In genomic region chr9:110256392-110257096, GRCh38 we compare ENCODE assay signal across 1 cellular context.
TF ChIP-seq lines count a peak whose summit lies in the region.

Gene TXN, minus strand, starts transcription at chr9:110256507. Its CDS starts 72 bp downstream, at chr9:110256435.

TF ChIP-seq in HepG2, 621 proteins besides CTCF, POLR2A, EP300 and RAD21 (continued from another document and continues in another):
- TF ChIP-seq, protein P1, sequence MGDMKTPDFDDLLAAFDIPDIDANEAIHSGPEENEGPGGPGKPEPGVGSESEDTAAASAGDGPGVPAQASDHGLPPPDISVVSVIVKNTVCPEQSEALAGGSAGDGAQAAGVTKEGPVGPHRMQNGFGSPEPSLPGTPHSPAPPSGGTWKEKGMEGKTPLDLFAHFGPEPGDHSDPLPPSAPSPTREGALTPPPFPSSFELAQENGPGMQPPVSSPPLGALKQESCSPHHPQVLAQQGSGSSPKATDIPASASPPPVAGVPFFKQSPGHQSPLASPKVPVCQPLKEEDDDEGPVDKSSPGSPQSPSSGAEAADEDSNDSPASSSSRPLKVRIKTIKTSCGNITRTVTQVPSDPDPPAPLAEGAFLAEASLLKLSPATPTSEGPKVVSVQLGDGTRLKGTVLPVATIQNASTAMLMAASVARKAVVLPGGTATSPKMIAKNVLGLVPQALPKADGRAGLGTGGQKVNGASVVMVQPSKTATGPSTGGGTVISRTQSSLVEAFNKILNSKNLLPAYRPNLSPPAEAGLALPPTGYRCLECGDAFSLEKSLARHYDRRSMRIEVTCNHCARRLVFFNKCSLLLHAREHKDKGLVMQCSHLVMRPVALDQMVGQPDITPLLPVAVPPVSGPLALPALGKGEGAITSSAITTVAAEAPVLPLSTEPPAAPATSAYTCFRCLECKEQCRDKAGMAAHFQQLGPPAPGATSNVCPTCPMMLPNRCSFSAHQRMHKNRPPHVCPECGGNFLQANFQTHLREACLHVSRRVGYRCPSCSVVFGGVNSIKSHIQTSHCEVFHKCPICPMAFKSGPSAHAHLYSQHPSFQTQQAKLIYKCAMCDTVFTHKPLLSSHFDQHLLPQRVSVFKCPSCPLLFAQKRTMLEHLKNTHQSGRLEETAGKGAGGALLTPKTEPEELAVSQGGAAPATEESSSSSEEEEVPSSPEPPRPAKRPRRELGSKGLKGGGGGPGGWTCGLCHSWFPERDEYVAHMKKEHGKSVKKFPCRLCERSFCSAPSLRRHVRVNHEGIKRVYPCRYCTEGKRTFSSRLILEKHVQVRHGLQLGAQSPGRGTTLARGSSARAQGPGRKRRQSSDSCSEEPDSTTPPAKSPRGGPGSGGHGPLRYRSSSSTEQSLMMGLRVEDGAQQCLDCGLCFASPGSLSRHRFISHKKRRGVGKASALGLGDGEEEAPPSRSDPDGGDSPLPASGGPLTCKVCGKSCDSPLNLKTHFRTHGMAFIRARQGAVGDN (CRISPR knock-in tag; IDR thresholded peaks at IDR 0.05), result peak; percentile 84
- peak; percentile 57 for TF ChIP-seq ZMYM4 (CRISPR knock-in tag; IDR thresholded peaks at IDR 0.05)
- TF ChIP-seq ZNF251 (CRISPR knock-in tag; IDR thresholded peaks at IDR 0.05), result 0 out of 2 replicates have a peak, but pooled peaks have one; percentile 31
- TF ChIP-seq HOXA3 (CRISPR knock-in tag; IDR thresholded peaks at IDR 0.05), result peak; percentile 15; the same call in 1 of the 2 replicates
- TF ChIP-seq HDAC1 (CRISPR knock-in tag; IDR thresholded peaks at IDR 0.05), result peak; percentile 72
- TF ChIP-seq REL (CRISPR knock-in tag; conservative IDR thresholded peaks at IDR 0.05), result peak; percentile 51
- no peak; the same call in 1 of the 2 replicates for TF ChIP-seq ZBTB25 (CRISPR knock-in tag; IDR thresholded peaks at IDR 0.05)
- TF ChIP-seq, protein P2, sequence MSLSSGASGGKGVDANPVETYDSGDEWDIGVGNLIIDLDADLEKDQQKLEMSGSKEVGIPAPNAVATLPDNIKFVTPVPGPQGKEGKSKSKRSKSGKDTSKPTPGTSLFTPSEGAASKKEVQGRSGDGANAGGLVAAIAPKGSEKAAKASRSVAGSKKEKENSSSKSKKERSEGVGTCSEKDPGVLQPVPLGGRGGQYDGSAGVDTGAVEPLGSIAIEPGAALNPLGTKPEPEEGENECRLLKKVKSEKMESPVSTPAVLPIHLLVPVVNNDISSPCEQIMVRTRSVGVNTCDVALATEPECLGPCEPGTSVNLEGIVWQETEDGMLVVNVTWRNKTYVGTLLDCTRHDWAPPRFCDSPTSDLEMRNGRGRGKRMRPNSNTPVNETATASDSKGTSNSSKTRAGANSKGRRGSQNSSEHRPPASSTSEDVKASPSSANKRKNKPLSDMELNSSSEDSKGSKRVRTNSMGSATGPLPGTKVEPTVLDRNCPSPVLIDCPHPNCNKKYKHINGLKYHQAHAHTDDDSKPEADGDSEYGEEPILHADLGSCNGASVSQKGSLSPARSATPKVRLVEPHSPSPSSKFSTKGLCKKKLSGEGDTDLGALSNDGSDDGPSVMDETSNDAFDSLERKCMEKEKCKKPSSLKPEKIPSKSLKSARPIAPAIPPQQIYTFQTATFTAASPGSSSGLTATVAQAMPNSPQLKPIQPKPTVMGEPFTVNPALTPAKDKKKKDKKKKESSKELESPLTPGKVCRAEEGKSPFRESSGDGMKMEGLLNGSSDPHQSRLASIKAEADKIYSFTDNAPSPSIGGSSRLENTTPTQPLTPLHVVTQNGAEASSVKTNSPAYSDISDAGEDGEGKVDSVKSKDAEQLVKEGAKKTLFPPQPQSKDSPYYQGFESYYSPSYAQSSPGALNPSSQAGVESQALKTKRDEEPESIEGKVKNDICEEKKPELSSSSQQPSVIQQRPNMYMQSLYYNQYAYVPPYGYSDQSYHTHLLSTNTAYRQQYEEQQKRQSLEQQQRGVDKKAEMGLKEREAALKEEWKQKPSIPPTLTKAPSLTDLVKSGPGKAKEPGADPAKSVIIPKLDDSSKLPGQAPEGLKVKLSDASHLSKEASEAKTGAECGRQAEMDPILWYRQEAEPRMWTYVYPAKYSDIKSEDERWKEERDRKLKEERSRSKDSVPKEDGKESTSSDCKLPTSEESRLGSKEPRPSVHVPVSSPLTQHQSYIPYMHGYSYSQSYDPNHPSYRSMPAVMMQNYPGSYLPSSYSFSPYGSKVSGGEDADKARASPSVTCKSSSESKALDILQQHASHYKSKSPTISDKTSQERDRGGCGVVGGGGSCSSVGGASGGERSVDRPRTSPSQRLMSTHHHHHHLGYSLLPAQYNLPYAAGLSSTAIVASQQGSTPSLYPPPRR (CRISPR knock-in tag; IDR thresholded peaks at IDR 0.05; ENCODE audit: borderline replicate concordance), result peak; percentile 35; the same call in 1 of the 2 replicates
- TF ChIP-seq HOXD1 (CRISPR knock-in tag; IDR thresholded peaks at IDR 0.05), result no peak; the same call in 1 of the 2 replicates
- TF ChIP-seq GATA4 (IDR thresholded peaks at IDR 0.05; ENCODE audit: borderline replicate concordance, low read depth), result peak; percentile 26; the same call in 1 of the 2 replicates
- TF ChIP-seq ZBTB2 (CRISPR knock-in tag; IDR thresholded peaks at IDR 0.05; ENCODE audit: low read depth), result 0 out of 2 replicates have a peak, but pooled peaks have one; percentile 36
- TF ChIP-seq ZNF12 (CRISPR knock-in tag; IDR thresholded peaks at IDR 0.05), result peak; percentile 58; the same call in 1 of the 2 replicates
- TF ChIP-seq, protein P3, sequence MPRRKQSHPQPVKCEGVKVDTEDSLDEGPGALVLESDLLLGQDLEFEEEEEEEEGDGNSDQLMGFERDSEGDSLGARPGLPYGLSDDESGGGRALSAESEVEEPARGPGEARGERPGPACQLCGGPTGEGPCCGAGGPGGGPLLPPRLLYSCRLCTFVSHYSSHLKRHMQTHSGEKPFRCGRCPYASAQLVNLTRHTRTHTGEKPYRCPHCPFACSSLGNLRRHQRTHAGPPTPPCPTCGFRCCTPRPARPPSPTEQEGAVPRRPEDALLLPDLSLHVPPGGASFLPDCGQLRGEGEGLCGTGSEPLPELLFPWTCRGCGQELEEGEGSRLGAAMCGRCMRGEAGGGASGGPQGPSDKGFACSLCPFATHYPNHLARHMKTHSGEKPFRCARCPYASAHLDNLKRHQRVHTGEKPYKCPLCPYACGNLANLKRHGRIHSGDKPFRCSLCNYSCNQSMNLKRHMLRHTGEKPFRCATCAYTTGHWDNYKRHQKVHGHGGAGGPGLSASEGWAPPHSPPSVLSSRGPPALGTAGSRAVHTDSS (CRISPR knock-in tag; conservative IDR thresholded peaks at IDR 0.05), result no peak
- TF ChIP-seq FOXP1 (IDR thresholded peaks at IDR 0.05), result no peak
- TF ChIP-seq FOXP1 (CRISPR knock-in tag; IDR thresholded peaks at IDR 0.05), result 0 out of 2 replicates have a peak, but pooled peaks have one; percentile 30
- TF ChIP-seq BHLHE40 (IDR thresholded peaks at IDR 0.05; ENCODE audit: low read length), result peak; percentile 46; the same call in 1 of the 2 replicates
- peak; percentile 44; the same call in 1 of the 2 replicates for TF ChIP-seq ERF (CRISPR knock-in tag; IDR thresholded peaks at IDR 0.05)
- TF ChIP-seq CEBPG (CRISPR knock-in tag; IDR thresholded peaks at IDR 0.05), result peak; percentile 2; the same call in 1 of the 2 replicates
- no peak for TF ChIP-seq U2AF1 (optimal IDR thresholded peaks at IDR 0.05; ENCODE audit: low read depth, low read length)
- TF ChIP-seq KLF12 (CRISPR knock-in tag; IDR thresholded peaks at IDR 0.05; ENCODE audit: borderline replicate concordance), result peak; percentile 79
- TF ChIP-seq, protein P4, sequence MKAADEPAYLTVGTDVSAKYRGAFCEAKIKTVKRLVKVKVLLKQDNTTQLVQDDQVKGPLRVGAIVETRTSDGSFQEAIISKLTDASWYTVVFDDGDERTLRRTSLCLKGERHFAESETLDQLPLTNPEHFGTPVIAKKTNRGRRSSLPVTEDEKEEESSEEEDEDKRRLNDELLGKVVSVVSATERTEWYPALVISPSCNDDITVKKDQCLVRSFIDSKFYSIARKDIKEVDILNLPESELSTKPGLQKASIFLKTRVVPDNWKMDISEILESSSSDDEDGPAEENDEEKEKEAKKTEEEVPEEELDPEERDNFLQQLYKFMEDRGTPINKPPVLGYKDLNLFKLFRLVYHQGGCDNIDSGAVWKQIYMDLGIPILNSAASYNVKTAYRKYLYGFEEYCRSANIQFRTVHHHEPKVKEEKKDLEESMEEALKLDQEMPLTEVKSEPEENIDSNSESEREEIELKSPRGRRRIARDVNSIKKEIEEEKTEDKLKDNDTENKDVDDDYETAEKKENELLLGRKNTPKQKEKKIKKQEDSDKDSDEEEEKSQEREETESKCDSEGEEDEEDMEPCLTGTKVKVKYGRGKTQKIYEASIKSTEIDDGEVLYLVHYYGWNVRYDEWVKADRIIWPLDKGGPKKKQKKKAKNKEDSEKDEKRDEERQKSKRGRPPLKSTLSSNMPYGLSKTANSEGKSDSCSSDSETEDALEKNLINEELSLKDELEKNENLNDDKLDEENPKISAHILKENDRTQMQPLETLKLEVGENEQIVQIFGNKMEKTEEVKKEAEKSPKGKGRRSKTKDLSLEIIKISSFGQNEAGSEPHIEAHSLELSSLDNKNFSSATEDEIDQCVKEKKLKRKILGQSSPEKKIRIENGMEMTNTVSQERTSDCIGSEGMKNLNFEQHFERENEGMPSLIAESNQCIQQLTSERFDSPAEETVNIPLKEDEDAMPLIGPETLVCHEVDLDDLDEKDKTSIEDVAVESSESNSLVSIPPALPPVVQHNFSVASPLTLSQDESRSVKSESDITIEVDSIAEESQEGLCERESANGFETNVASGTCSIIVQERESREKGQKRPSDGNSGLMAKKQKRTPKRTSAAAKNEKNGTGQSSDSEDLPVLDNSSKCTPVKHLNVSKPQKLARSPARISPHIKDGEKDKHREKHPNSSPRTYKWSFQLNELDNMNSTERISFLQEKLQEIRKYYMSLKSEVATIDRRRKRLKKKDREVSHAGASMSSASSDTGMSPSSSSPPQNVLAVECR (CRISPR knock-in tag; IDR thresholded peaks at IDR 0.05; ENCODE audit: borderline replicate concordance), result peak; percentile 78
- TF ChIP-seq, protein P5, sequence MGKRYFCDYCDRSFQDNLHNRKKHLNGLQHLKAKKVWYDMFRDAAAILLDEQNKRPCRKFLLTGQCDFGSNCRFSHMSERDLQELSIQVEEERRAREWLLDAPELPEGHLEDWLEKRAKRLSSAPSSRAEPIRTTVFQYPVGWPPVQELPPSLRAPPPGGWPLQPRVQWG (CRISPR knock-in tag; IDR thresholded peaks at IDR 0.05; ENCODE audit: borderline replicate concordance, low read depth), result no peak
- 0 out of 2 replicates have a peak, but pooled peaks have one; percentile 55 for TF ChIP-seq ZBTB42 (CRISPR knock-in tag; IDR thresholded peaks at IDR 0.05)
- TF ChIP-seq NCOR1 (IDR thresholded peaks at IDR 0.05; ENCODE audit: borderline replicate concordance, low read length), result 0 out of 2 replicates have a peak, but pooled peaks have one; percentile 23
- TF ChIP-seq GABPB1 (CRISPR knock-in tag; IDR thresholded peaks at IDR 0.05), result no peak; the same call in none of the 2 replicates
- peak; percentile 44; the same call in 1 of the 2 replicates for TF ChIP-seq RXRB (CRISPR knock-in tag; IDR thresholded peaks at IDR 0.05; ENCODE audit: borderline replicate concordance)
- TF ChIP-seq, protein P6, sequence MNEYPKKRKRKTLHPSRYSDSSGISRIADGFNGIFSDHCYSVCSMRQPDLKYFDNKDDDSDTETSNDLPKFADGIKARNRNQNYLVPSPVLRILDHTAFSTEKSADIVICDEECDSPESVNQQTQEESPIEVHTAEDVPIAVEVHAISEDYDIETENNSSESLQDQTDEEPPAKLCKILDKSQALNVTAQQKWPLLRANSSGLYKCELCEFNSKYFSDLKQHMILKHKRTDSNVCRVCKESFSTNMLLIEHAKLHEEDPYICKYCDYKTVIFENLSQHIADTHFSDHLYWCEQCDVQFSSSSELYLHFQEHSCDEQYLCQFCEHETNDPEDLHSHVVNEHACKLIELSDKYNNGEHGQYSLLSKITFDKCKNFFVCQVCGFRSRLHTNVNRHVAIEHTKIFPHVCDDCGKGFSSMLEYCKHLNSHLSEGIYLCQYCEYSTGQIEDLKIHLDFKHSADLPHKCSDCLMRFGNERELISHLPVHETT (CRISPR knock-in tag; conservative IDR thresholded peaks at IDR 0.05), result peak; percentile 30; the same call in 1 of the 2 replicates
- TF ChIP-seq, protein P7, sequence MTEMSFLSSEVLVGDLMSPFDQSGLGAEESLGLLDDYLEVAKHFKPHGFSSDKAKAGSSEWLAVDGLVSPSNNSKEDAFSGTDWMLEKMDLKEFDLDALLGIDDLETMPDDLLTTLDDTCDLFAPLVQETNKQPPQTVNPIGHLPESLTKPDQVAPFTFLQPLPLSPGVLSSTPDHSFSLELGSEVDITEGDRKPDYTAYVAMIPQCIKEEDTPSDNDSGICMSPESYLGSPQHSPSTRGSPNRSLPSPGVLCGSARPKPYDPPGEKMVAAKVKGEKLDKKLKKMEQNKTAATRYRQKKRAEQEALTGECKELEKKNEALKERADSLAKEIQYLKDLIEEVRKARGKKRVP (CRISPR knock-in tag; IDR thresholded peaks at IDR 0.05), result no peak
- TF ChIP-seq GMEB2 (CRISPR knock-in tag; IDR thresholded peaks at IDR 0.05; ENCODE audit: low read depth), result peak; percentile 23
